Comparison of ENCODE assay signal across 8 cellular contexts in the genomic region with DNA sequence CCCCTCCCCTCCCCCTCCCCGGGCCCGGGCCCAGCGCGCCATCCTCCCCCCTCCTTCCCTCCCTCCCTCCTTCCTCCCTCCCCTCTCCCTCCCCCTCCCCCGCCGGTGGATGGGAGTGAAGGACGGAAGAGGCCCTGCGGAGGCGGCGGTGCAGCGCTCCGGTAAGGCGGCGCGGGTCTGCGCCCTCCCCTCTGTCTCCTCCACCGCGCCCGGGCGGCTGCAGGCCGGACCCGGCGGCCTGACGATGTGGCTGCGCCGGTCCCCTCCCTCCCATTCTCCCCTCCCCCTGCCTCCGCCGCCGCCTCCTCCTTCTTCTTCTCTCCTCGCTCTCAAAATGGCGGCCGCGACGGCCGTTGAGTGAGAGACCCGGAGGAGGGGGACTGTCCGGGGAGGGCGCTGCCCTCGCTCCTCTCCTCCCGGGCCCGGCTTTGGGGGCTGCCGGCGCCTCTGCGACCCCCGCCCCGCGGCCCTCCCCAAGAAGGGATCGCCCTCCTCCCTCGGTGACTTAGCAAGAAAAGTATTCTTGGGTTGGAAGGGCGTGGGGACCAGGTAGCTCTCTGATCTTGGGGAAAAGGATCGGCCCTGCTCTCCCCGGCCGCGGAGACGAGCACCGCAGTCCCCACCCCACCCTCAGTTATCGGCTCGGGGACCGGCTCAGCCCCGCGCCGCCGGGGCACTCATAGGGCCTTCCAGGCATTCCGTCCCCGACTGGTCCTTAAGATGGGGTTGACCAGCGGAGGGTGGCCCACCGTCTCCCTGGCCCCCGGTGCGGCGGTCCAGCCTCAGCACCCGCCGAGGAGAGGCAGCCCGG. TPM values are rescaled to one million over a fixed set of nuclear protein-coding genes. Genes with fewer than 3 reads are reported as not detected.
DNase-seq lines count a peak whose midpoint lies in the region; ATAC-seq and TF ChIP-seq lines count a peak whose summit lies in the region.

No MANE protein-coding gene starts in this region.

- no peaks in the 10 kb centered on the region for H3K27me3 ChIP-seq in thymus (ENCODE audit: control insufficient read depth, insufficient read depth)

- peaks cover 9 to 11% of the 10 kb centered on the region in 2 donors for H3K36me3 Mint-ChIP-seq in activated naive CD4-positive, alpha-beta T cell treated with anti-CD3 and anti-CD28 coated beads, Interleukin-2, amount 50 U/mL, for 72 hours
- H3K36me3 Mint-ChIP-seq in glutamatergic neuron (ENCODE audit: unreplicated experiment) (no peaks in the 10 kb centered on the region), osteocyte (ENCODE audit: unreplicated experiment) (no peaks in the 10 kb centered on the region)

- H3K4me3 Mint-ChIP-seq in glutamatergic neuron (ENCODE audit: unreplicated experiment) = peak overlapping the region; percentile 97
- H3K4me3 Mint-ChIP-seq in osteocyte (ENCODE audit: unreplicated experiment) = peak overlapping the region; percentile 98

- H3K27ac ChIP-seq in thymus (ENCODE audit: low read depth) = peak overlapping the region; percentile 98

- WGBS in thymus = under 1% methylated on average over 73 of the region's 73 CpGs

- in situ Hi-C loops in KBM-7 (cut with MboI; ENCODE audit: low pct_unique_long_range_greater_than_20kb, low sequenced_read_pairs) = no loop called here

- no peaks in the 10 kb centered on the region for H3K36me3 ChIP-seq in thymus (ENCODE audit: control insufficient read depth, insufficient read depth)

- H3K4me1 Mint-ChIP-seq in glutamatergic neuron (ENCODE audit: low read depth, unreplicated experiment) (peaks cover 4% of the 10 kb centered on the region), osteocyte (ENCODE audit: unreplicated experiment) (peaks cover 41% of the 10 kb centered on the region)

- TF ChIP-seq CTCF in glutamatergic neuron (IDR thresholded peaks at IDR 0.05; ENCODE audit: partially characterized antibody, unreplicated experiment) (no peak), osteocyte (IDR thresholded peaks at IDR 0.05) (no peak)

- DNase-seq in EH (ENCODE audit: low read depth) = peak; percentile 83
- peak; percentile 54 for DNase-seq in KBM-7
- DNase-seq in activated naive CD4-positive, alpha-beta T cell treated with anti-CD3 and anti-CD28 coated beads, Interleukin-2, amount 50 U/mL, for 72 hours (ENCODE audit: low spot score in 2 of 2) = peak; percentile 75 to 82
- DNase-seq in glutamatergic neuron = peak; percentile 84
- peak; percentile 91 for DNase-seq in osteocyte (ENCODE audit: extremely low spot score, unreplicated experiment)

- peak; percentile 50 for ATAC-seq in GM21723 (IDR thresholded peaks at IDR 0.05; ENCODE audit: unreplicated experiment)
- peak; percentile 77 for ATAC-seq in SK-N-SH treated with all-trans-retinoic acid at 6 μM for 48 hours
- peak; percentile 59 to 72 for ATAC-seq in activated naive CD4-positive, alpha-beta T cell treated with anti-CD3 and anti-CD28 coated beads, Interleukin-2, amount 50 U/mL, for 72 hours

- peaks cover 4% of the 10 kb centered on the region for H3K4me1 ChIP-seq in thymus (ENCODE audit: control insufficient read depth, insufficient read depth, low read length)

- H3K9me3 ChIP-seq in thymus (ENCODE audit: control insufficient read depth) = no peaks in the 10 kb centered on the region

- H3K9me3 Mint-ChIP-seq in activated naive CD4-positive, alpha-beta T cell treated with anti-CD3 and anti-CD28 coated beads, Interleukin-2, amount 50 U/mL, for 72 hours = no peaks in the 10 kb centered on the region
- H3K9me3 Mint-ChIP-seq in glutamatergic neuron (ENCODE audit: unreplicated experiment) (peaks cover 6% of the 10 kb centered on the region), osteocyte (ENCODE audit: unreplicated experiment) (no peaks in the 10 kb centered on the region)

- peak overlapping the region; percentile 96 for H3K4me3 ChIP-seq in thymus (ENCODE audit: low read length)

- H3K27ac Mint-ChIP-seq in activated naive CD4-positive, alpha-beta T cell treated with anti-CD3 and anti-CD28 coated beads, Interleukin-2, amount 50 U/mL, for 72 hours = peak overlapping the region in 1 of 2 donors; percentile 87
- H3K27ac Mint-ChIP-seq in glutamatergic neuron (ENCODE audit: unreplicated experiment) = peak overlapping the region; percentile 98
- peak overlapping the region; percentile 94 for H3K27ac Mint-ChIP-seq in osteocyte (ENCODE audit: unreplicated experiment)

- H3K27me3 Mint-ChIP-seq in glutamatergic neuron (ENCODE audit: unreplicated experiment) = peaks cover 8% of the 10 kb centered on the region
- no peaks in the 10 kb centered on the region for H3K27me3 Mint-ChIP-seq in osteocyte (ENCODE audit: unreplicated experiment)

TF ChIP-seq in SK-N-SH treated with all-trans-retinoic acid at 6 μM for 48 hours, 23 proteins besides CTCF, POLR2A, EP300 and RAD21:
- TF ChIP-seq ZFP3 (CRISPR knock-in tag; IDR thresholded peaks at IDR 0.05) = no peak
- no peak for TF ChIP-seq OSR1 (CRISPR knock-in tag; IDR thresholded peaks at IDR 0.05)
TF ChIP-seq in SK-N-SH treated with all-trans-retinoic acid at 6 μM for 48 hours: peak in this region for 0.

RNA-seq across cellular contexts. Expression of a gene that starts 0.6 kb away (rescaled TPM):
- total RNA-seq in activated naive CD4-positive, alpha-beta T cell treated with anti-CD3 and anti-CD28 coated beads, Interleukin-2, amount 50 U/mL, for 72 hours = 100 to 1,000 TPM; 170 to 190 TPM
- total RNA-seq in glutamatergic neuron (ENCODE audit: unreplicated experiment) (296 TPM), osteocyte (136 and 138 TPM in 2 replicates)
- polyA plus RNA-seq in thymus = 52.1 TPM

Comparison
In these comparisons a context has a peak if more than half of its experiments do, and no peak if none do; other contexts are left out.
1. Peak in every context shown above with its lines: DNase-seq, ATAC-seq, H3K4me3 ChIP-seq and H3K27ac ChIP-seq.